15 cellular contexts compared by ENCODE assay signal in genomic region chr1:8061673-8062386, GRCh38. TPM values are rescaled to one million over a fixed set of nuclear protein-coding genes. Genes with fewer than 3 reads are reported as not detected.
DNase-seq lines count a peak whose midpoint lies in the region; ATAC-seq and TF ChIP-seq lines count a peak whose summit lies in the region.
"Had no signal": no experiment of that assay in that cellular context is flagged by ENCODE, and none has a peak within 500 bp of the region (broad histone marks: within the 10 kb centered on the region; RNA-seq: fewer than 3 reads in every experiment).

No MANE protein-coding gene starts in this region.

- H2BK120ac ChIP-seq in H9 (ENCODE audit: low read depth, low read length, poor library complexity, severe bottlenecking), result no peak overlapping the region

- H3K56ac ChIP-seq in H9 (ENCODE audit: insufficient read length, low read depth, low read length), result no peak overlapping the region

- no peak for TF ChIP-seq CTCF in right atrium auricular region (IDR thresholded peaks at IDR 0.05)
- TF ChIP-seq CTCF in H9 (conservative IDR thresholded peaks at IDR 0.05), result no peak

- peaks cover 0 to 4% (median 1%) of the 10 kb centered on the region in 3 experiments; a peak in 2 of 7 replicates for H3K36me3 Mint-ChIP-seq in H9 (ENCODE audit: insufficient read depth in 1 of 3, low read depth in 3 of 3)
- H3K36me3 Mint-ChIP-seq: activated naive CD8-positive, alpha-beta T cell treated with anti-CD3 and anti-CD28 coated beads for 36 hours had no signal

- H3K9ac ChIP-seq in duodenal mucosa (ENCODE audit: low read depth in 1 of 2, low read length in 2 of 2), result no peak overlapping the region
- H3K9ac ChIP-seq in mucosa of stomach (ENCODE audit: low read length), result peak overlapping the region; percentile 69
- no peak overlapping the region for H3K9ac ChIP-seq in H9 (ENCODE audit: extremely low read depth, insufficient read length, low read length)

- no peak overlapping the region for H3K27ac Mint-ChIP-seq in H9
- H3K27ac Mint-ChIP-seq: activated naive CD8-positive, alpha-beta T cell treated with anti-CD3 and anti-CD28 coated beads for 36 hours; stimulated activated naive CD8-positive, alpha-beta T cell treated with anti-CD3 and anti-CD28 coated beads, Interleukin-15, Interleukin-2, amounts not matched to agents 100 ng/mL and 50 ng/mL, for 24 hours had no signal

- H4K8ac ChIP-seq in H9 (replicated peaks; ENCODE audit: insufficient read length, low read depth, low read length), result no peak overlapping the region

- H3K4me1 ChIP-seq in right atrium auricular region, result peaks cover 0 to 8% of the 10 kb centered on the region in 2 donors
- H3K4me1 ChIP-seq in duodenal mucosa (ENCODE audit: control insufficient read depth in 1 of 2, insufficient read depth in 2 of 2, low read length in 2 of 2), result no peaks in the 10 kb centered on the region
- H3K4me1 ChIP-seq in mucosa of stomach (ENCODE audit: control insufficient read depth, insufficient read depth, low read length), result peaks cover 36% of the 10 kb centered on the region
- H3K4me1 ChIP-seq in H9 (ENCODE audit: insufficient read depth, low read length), result no peaks in the 10 kb centered on the region

- ATAC-seq in GM18502 (IDR thresholded peaks at IDR 0.05; ENCODE audit: poor library complexity, unreplicated experiment), result no peak

- H3K4ac ChIP-seq in H9 (ENCODE audit: low read depth, low read length), result no peak overlapping the region

- H4K91ac ChIP-seq in H9 (ENCODE audit: insufficient read length, low read depth, low read length), result no peak overlapping the region

- no peak overlapping the region for H2AK5ac ChIP-seq in H9 (ENCODE audit: insufficient read length, low read length)

- intact Hi-C loops in cardiac septum (cut with DNase I), result no loop called here

- H3K36me3 ChIP-seq in right atrium auricular region (no peaks in the 10 kb centered on the region), duodenal mucosa (ENCODE audit: control insufficient read depth in 1 of 2, insufficient read depth in 2 of 2, low read length in 2 of 2) (no peaks in the 10 kb centered on the region), mucosa of stomach (ENCODE audit: control insufficient read depth, insufficient read depth, low read length) (no peaks in the 10 kb centered on the region)

- no peaks in the 10 kb centered on the region for H4K20me1 ChIP-seq in H9 (ENCODE audit: control insufficient read depth, insufficient read depth, insufficient read length)

- H3K4me3 Mint-ChIP-seq in H9, result no peak overlapping the region
- H3K4me3 Mint-ChIP-seq: activated naive CD8-positive, alpha-beta T cell treated with anti-CD3 and anti-CD28 coated beads for 36 hours; stimulated activated naive CD8-positive, alpha-beta T cell treated with anti-CD3 and anti-CD28 coated beads, Interleukin-15, Interleukin-2, amounts not matched to agents 100 ng/mL and 50 ng/mL, for 24 hours had no signal

- H2AFZ ChIP-seq in H9 (ENCODE audit: low read length), result no peak overlapping the region

- H3K14ac ChIP-seq in H9 (ENCODE audit: insufficient read depth, low read length), result no peak overlapping the region

- H3K18ac ChIP-seq in H9 (ENCODE audit: insufficient read length, low read depth, low read length), result no peak overlapping the region

- H2BK5ac ChIP-seq in H9 (ENCODE audit: insufficient read length, low read length), result no peak overlapping the region

- no peak overlapping the region for H2BK12ac ChIP-seq in H9 (ENCODE audit: insufficient read length, low read depth, low read length)

- H2BK20ac ChIP-seq in H9 (ENCODE audit: low read depth, low read length, poor library complexity, severe bottlenecking), result no peak overlapping the region

- H3K27me3 ChIP-seq in right atrium auricular region, result no peaks in the 10 kb centered on the region
- H3K27me3 ChIP-seq in duodenal mucosa (ENCODE audit: control insufficient read depth in 1 of 2, insufficient read depth in 2 of 2, low read length in 2 of 2), result no peaks in the 10 kb centered on the region
- no peaks in the 10 kb centered on the region for H3K27me3 ChIP-seq in mucosa of stomach (ENCODE audit: control insufficient read depth, insufficient read depth, low read length)
- no peaks in the 10 kb centered on the region for H3K27me3 ChIP-seq in H9 (ENCODE audit: insufficient read depth, low read length)

- H3K4me1 Mint-ChIP-seq in H9, result peaks cover 15 to 16% of the 10 kb centered on the region in 2 experiments; a peak in 3 of 4 replicates
- H3K4me1 Mint-ChIP-seq: activated naive CD8-positive, alpha-beta T cell treated with anti-CD3 and anti-CD28 coated beads for 36 hours had no signal

- peak overlapping the region; percentile 42 to 61 for H3K27ac ChIP-seq in right atrium auricular region
- H3K27ac ChIP-seq in duodenal mucosa (ENCODE audit: low read depth, low read length), result peak overlapping the region; percentile 3
- no peak overlapping the region for H3K27ac ChIP-seq in H9 (ENCODE audit: insufficient read length, low read depth, low read length)

- H4K5ac ChIP-seq in H9 (ENCODE audit: insufficient read length, low read depth, low read length), result no peak overlapping the region

- H3K9me3 ChIP-seq in right atrium auricular region, result no peaks in the 10 kb centered on the region
- no peaks in the 10 kb centered on the region for H3K9me3 ChIP-seq in duodenal mucosa (ENCODE audit: control insufficient read depth in 1 of 2, low read length in 2 of 2)
- no peaks in the 10 kb centered on the region for H3K9me3 ChIP-seq in mucosa of stomach (ENCODE audit: control insufficient read depth, low read length)
- no peaks in the 10 kb centered on the region for H3K9me3 ChIP-seq in H9 (ENCODE audit: control insufficient read depth, low read depth, low read length)

- no peaks in the 10 kb centered on the region for H3K23me2 ChIP-seq in H9 (ENCODE audit: insufficient read length, low read depth, low read length, poor library complexity, severe bottlenecking)

- DNase-seq in right atrium auricular region (ENCODE audit: low spot score) (no peak), cardiac septum (ENCODE audit: low spot score) (no peak), GM19240 (ENCODE audit: insufficient read length, low spot score) (no peak), H9 (no peak)
- no peak for DNase-seq in central memory CD4-positive, alpha-beta T cell
- DNase-seq: activated CD4-positive, alpha-beta T cell treated with anti-CD3 and anti-CD28 coated beads for 48 hours; activated naive CD8-positive, alpha-beta T cell treated with anti-CD3 and anti-CD28 coated beads for 36 hours; mesendoderm; NCI-H2107; SHP77 treated with DMSO at 0.1 percent for 48 hours; stimulated activated CD4-positive, alpha-beta T cell treated with anti-CD3 and anti-CD28 coated beads, Interleukin-15, amount 100 ng/mL, for 24 hours had no signal

- H2BK15ac ChIP-seq in H9 (ENCODE audit: low read depth, low read length), result no peak overlapping the region

- no peak overlapping the region for H3K23ac ChIP-seq in H9 (ENCODE audit: insufficient read length, low read depth, low read length)

- H3K9me3 Mint-ChIP-seq in H9, result peaks cover 4% of the 10 kb centered on the region in 2 experiments; a peak in 4 of 5 replicates
- H3K9me3 Mint-ChIP-seq: activated naive CD8-positive, alpha-beta T cell treated with anti-CD3 and anti-CD28 coated beads for 36 hours; stimulated activated naive CD8-positive, alpha-beta T cell treated with anti-CD3 and anti-CD28 coated beads, Interleukin-15, Interleukin-2, amounts not matched to agents 100 ng/mL and 50 ng/mL, for 24 hours had no signal

- no peaks in the 10 kb centered on the region for H3K79me2 ChIP-seq in H9 (ENCODE audit: insufficient read depth, low read length)

- no peak overlapping the region for H3T11ph ChIP-seq in H9 (ENCODE audit: low read length)

- H3K4me2 ChIP-seq in H9 (ENCODE audit: insufficient read depth, insufficient read length, low read length), result no peak overlapping the region

- no CpG with 5 or more reads among the region's 11 CpGs for WGBS in H9 (ENCODE audit: extremely low coverage, insufficient read length, low lambda C conversion rate)

- H3K27me3 Mint-ChIP-seq in H9 (ENCODE audit: low read depth), result no peaks in the 10 kb centered on the region; the same call in 1 of the 2 replicates

- H3K79me1 ChIP-seq in H9 (ENCODE audit: insufficient read depth, low read depth, low read length, poor library complexity, severe bottlenecking), result no peaks in the 10 kb centered on the region

- H3K4me3 ChIP-seq in right atrium auricular region, result no peak overlapping the region
- H3K4me3 ChIP-seq in duodenal mucosa (ENCODE audit: low read depth in 1 of 2, low read length in 2 of 2), result no peak overlapping the region
- peak overlapping the region; percentile 56 for H3K4me3 ChIP-seq in mucosa of stomach (ENCODE audit: low read length)

RNA-seq across cellular contexts. Expression of gene ERRFI1, which starts 35.7 kb away (rescaled TPM):
- total RNA-seq in right atrium auricular region (10 to 100 TPM; 33.0 to 34.5 TPM), cardiac septum (8.2 TPM), H9 (2021) (19.2 and 20.8 TPM in 2 replicates)
